Comparison of ENCODE assay signal across 8 cellular contexts in genomic region chr6:7107578-7108195, GRCh38. TPM values are rescaled to one million over a fixed set of nuclear protein-coding genes. Genes with fewer than 3 reads are reported as not detected.
DNase-seq lines count a peak whose midpoint lies in the region; ATAC-seq and TF ChIP-seq lines count a peak whose summit lies in the region.

RREB1 (plus strand) TSS chr6:7107961; CDS start chr6:7181912, 73,951 bp downstream.

- peak within 1 kb of the TSS; percentile 94 for H3K4me3 Mint-ChIP-seq in activated CD4-positive, alpha-beta T cell treated with anti-CD3 and anti-CD28 coated beads for 36 hours

- DNase-seq in DMS79 treated with DMSO at 0.1 percent for 48 hours (lab: John Stamatoyannopoulos, UW) = peak; percentile 30
- DNase-seq in DMS79 (lab: John Stamatoyannopoulos, UW) = no peak
- DNase-seq in NCI-H2171 (lab: John Stamatoyannopoulos, UW) = peak; percentile 61
- DNase-seq in activated CD4-positive, alpha-beta T cell treated with anti-CD3 and anti-CD28 coated beads for 36 hours = peak; percentile 77
- DNase-seq in dedifferentiated amniotic fluid mesenchymal stem cell (ENCODE audit: extremely low spot score) = peak; percentile 57
- peak; percentile 83 to 89 for DNase-seq in left lung
- peak in 2 of 3 experiments; percentile 41 to 61 for DNase-seq in stimulated activated CD4-positive, alpha-beta T cell treated with anti-CD3 and anti-CD28 coated beads, TNF-alpha, amount 100 ng/mL, for 24 hours (ENCODE audit: low read depth in 3 of 3)

- H3K9me3 ChIP-seq in left lung = no peaks in the 10 kb centered on the region

- H3K27me3 Mint-ChIP-seq in activated CD4-positive, alpha-beta T cell treated with anti-CD3 and anti-CD28 coated beads for 36 hours = no peaks in the 10 kb centered on the region

- no peaks in the 10 kb centered on the region for H3K36me3 ChIP-seq in left lung

- no peak for TF ChIP-seq CTCF in left lung (IDR thresholded peaks at IDR 0.05)

- H3K36me3 Mint-ChIP-seq in activated CD4-positive, alpha-beta T cell treated with anti-CD3 and anti-CD28 coated beads for 36 hours (ENCODE audit: low read depth) = peaks cover 4% of the 10 kb centered on the region

- no peaks in the 10 kb centered on the region for H3K27me3 ChIP-seq in left lung

- H3K4me3 ChIP-seq in left lung = peak within 1 kb of the TSS; percentile 88 to 98

- intact Hi-C loops in activated CD4-positive, alpha-beta T cell treated with anti-CD3 and anti-CD28 coated beads for 36 hours (cut with DNase I, micrococcal nuclease) = loop anchor here (1.0 to 5.0 kb wide), 12 partner anchors 21 to 1846 kb away; partner anchors contain the start of genes EEF1E1 (in 1 of the 2), FARS2 (in 1 of the 2) and SSR1 (in 1 of the 2)
- intact Hi-C loops in left lung (cut with DNase I) = no loop called here

- POLR2A ChIA-PET in activated CD4-positive, alpha-beta T cell treated with anti-CD3 and anti-CD28 coated beads for 36 hours (lab: Charles Lee) = interaction anchor here (1.1 to 2.3 kb wide), 2 partner anchors 21 to 57 kb away, joined by 3 to 14 read pairs; no protein-coding TSS in a partner anchor

- peak within 1 kb of the TSS; percentile 94 to 97 for H3K27ac ChIP-seq in left lung

- peak within 1 kb of the TSS; percentile 93 for H3K27ac Mint-ChIP-seq in activated CD4-positive, alpha-beta T cell treated with anti-CD3 and anti-CD28 coated beads for 36 hours

- peaks cover 16 to 42% of the 10 kb centered on the region in 2 donors for H3K4me1 ChIP-seq in left lung

- H3K9me3 Mint-ChIP-seq in activated CD4-positive, alpha-beta T cell treated with anti-CD3 and anti-CD28 coated beads for 36 hours (ENCODE audit: low read depth) = no peaks in the 10 kb centered on the region

- CTCF ChIA-PET in activated CD4-positive, alpha-beta T cell treated with anti-CD3 and anti-CD28 coated beads for 36 hours (lab: Charles Lee) = interaction anchor here (1.0 to 1.3 kb wide), 2 partner anchors 27 to 130 kb away, joined by 3 read pairs; no protein-coding TSS in a partner anchor

- peaks cover 40% of the 10 kb centered on the region for H3K4me1 Mint-ChIP-seq in activated CD4-positive, alpha-beta T cell treated with anti-CD3 and anti-CD28 coated beads for 36 hours

- ATAC-seq in HG02840 (IDR thresholded peaks at IDR 0.05; ENCODE audit: low FRiP score, unreplicated experiment) (peak; percentile 55), left lung (peak; percentile 80)
- peak; percentile 54 for ATAC-seq in activated CD4-positive, alpha-beta T cell treated with anti-CD3 and anti-CD28 coated beads for 36 hours

RNA-seq across cellular contexts. Expression of gene RREB1, which starts in this region (rescaled TPM):
- 10 to 100 TPM; 14.7 to 18.1 TPM for total RNA-seq in activated CD4-positive, alpha-beta T cell treated with anti-CD3 and anti-CD28 coated beads for 36 hours
- total RNA-seq in left lung = 10 to 100 TPM; 49.3 to 54.0 TPM

Comparison
In these comparisons a context has a peak if more than half of its experiments do, and no peak if none do; other contexts are left out.
1. intact Hi-C loops: an anchor here in activated CD4-positive, alpha-beta T cell treated with anti-CD3 and anti-CD28 coated beads for 36 hours (1.0 to 5.0 kb wide); none called in left lung.